Comparison of ENCODE assay signal across 12 cellular contexts in genomic region chr17:69314246-69315030, GRCh38. TPM values are rescaled to one million over a fixed set of nuclear protein-coding genes. Genes with fewer than 3 reads are reported as not detected.
DNase-seq lines count a peak whose midpoint lies in the region; ATAC-seq lines count a peak whose summit lies in the region.
"Had no signal": no experiment of that assay in that cellular context is flagged by ENCODE, and none has a peak within 500 bp of the region (broad histone marks: within the 10 kb centered on the region; RNA-seq: fewer than 3 reads in every experiment).

No MANE protein-coding gene starts in this region.

- no peaks in the 10 kb centered on the region for H3K27me3 Mint-ChIP-seq in stimulated activated memory B cell treated with anti-CD40 and anti-IgM and Interleukin-4, amounts not matched to agents 10 μg/mL and 1 μg/mL and 100 μg/mL, for 72 hours

- peaks cover 5% of the 10 kb centered on the region for H3K4me1 Mint-ChIP-seq in stimulated activated memory B cell treated with anti-CD40 and anti-IgM and Interleukin-4, amounts not matched to agents 10 μg/mL and 1 μg/mL and 100 μg/mL, for 72 hours

- H3K9me3 Mint-ChIP-seq in stimulated activated memory B cell treated with anti-CD40 and anti-IgM and Interleukin-4, amounts not matched to agents 10 μg/mL and 1 μg/mL and 100 μg/mL, for 72 hours = no peaks in the 10 kb centered on the region
- H3K9me3 Mint-ChIP-seq: activated T-helper 1 cell treated with anti-CD3 and anti-CD28 coated beads, Interleukin-12 subunit alpha, Interleukin-12 subunit beta, Interleukin-2, Interleukin-4 antibody, amounts not matched to agents 30 ng/mL and 10 ng/mL and 1 ng/mL, durations not matched to agents 14 hours and 24 hours and 36 hours had no signal

- H3K36me3 Mint-ChIP-seq in stimulated activated memory B cell treated with anti-CD40 and anti-IgM and Interleukin-4, amounts not matched to agents 10 μg/mL and 1 μg/mL and 100 μg/mL, for 72 hours = peaks cover 34% of the 10 kb centered on the region

- DNase-seq in D341Med (ENCODE audit: low spot score) (peak; percentile 39), NCI-H2081 treated with DMSO at 0.1 percent for 48 hours (lab: John Stamatoyannopoulos, UW) (peak; percentile 16), SK-N-DZ (ENCODE audit: low spot score) (peak; percentile 60), left lobe of liver (ENCODE audit: low spot score) (no peak), HUDEP-2 (lab: John Stamatoyannopoulos, UW; ENCODE audit: unreplicated experiment in 76 of 76) (no peak)
- DNase-seq: activated CD4-positive, CD25-positive, alpha-beta regulatory T cell treated with anti-CD3 and anti-CD28 coated beads, Interleukin-2, amount 50 U/mL, for 72 hours; NCI-H526 treated with DMSO at 0.1 percent for 48 hours; stimulated activated CD4-positive, alpha-beta T cell treated with anti-CD3 and anti-CD28 coated beads, Interleukin-2, amount 100 ng/mL, for 24 hours had no signal

- H3K27ac Mint-ChIP-seq in stimulated activated memory B cell treated with anti-CD40 and anti-IgM and Interleukin-4, amounts not matched to agents 10 μg/mL and 1 μg/mL and 100 μg/mL, for 72 hours = no peak overlapping the region
- H3K27ac Mint-ChIP-seq: activated T-helper 1 cell treated with anti-CD3 and anti-CD28 coated beads, Interleukin-12 subunit alpha, Interleukin-12 subunit beta, Interleukin-2, Interleukin-4 antibody, amounts not matched to agents 30 ng/mL and 10 ng/mL and 1 ng/mL, durations not matched to agents 14 hours and 24 hours and 36 hours had no signal

- ATAC-seq in left lobe of liver (peak; percentile 52), GM21515 (IDR thresholded peaks at IDR 0.05; ENCODE audit: unreplicated experiment) (no peak), HG02870 (IDR thresholded peaks at IDR 0.05; ENCODE audit: unreplicated experiment) (no peak)
- no peak for ATAC-seq in stimulated activated memory B cell treated with anti-CD40 and anti-IgM and Interleukin-4, amounts not matched to agents 10 μg/mL and 1 μg/mL and 100 μg/mL, for 72 hours

- no peak overlapping the region for H3K4me3 Mint-ChIP-seq in stimulated activated memory B cell treated with anti-CD40 and anti-IgM and Interleukin-4, amounts not matched to agents 10 μg/mL and 1 μg/mL and 100 μg/mL, for 72 hours
- H3K4me3 Mint-ChIP-seq: activated T-helper 1 cell treated with anti-CD3 and anti-CD28 coated beads, Interleukin-12 subunit alpha, Interleukin-12 subunit beta, Interleukin-2, Interleukin-4 antibody, amounts not matched to agents 30 ng/mL and 10 ng/mL and 1 ng/mL, durations not matched to agents 14 hours and 24 hours and 36 hours had no signal

RNA-seq across cellular contexts. Expression of gene ABCA5, which starts 12.5 kb away (rescaled TPM):
- polyA plus RNA-seq in SK-N-DZ (2014; cell fraction: cytosol; rRNA removed) = 15.5 and 21.1 TPM in 2 replicates
- polyA plus RNA-seq in SK-N-DZ (2014; cell fraction: nucleus; rRNA removed) = 40.8 and 49.3 TPM in 2 replicates
- total RNA-seq in left lobe of liver = 48.7 TPM

Comparison
In these comparisons a context has a peak if more than half of its experiments do, and no peak if none do; other contexts are left out.
1. DNase-seq: peak in D341Med (single experiment), NCI-H2081 treated with DMSO at 0.1 percent for 48 hours (single experiment) and SK-N-DZ (single experiment); none in left lobe of liver (single experiment) and HUDEP-2 (0 of 76).